21 cellular contexts compared by ENCODE assay signal in genomic region chr20:23437126-23437894, GRCh38. TPM values are rescaled to one million over a fixed set of nuclear protein-coding genes. Genes with fewer than 3 reads are reported as not detected.
DNase-seq lines count a peak whose midpoint lies in the region; ATAC-seq, FAIRE-seq and TF ChIP-seq lines count a peak whose summit lies in the region.
"Had no signal": no experiment of that assay in that cellular context is flagged by ENCODE, and none has a peak within 500 bp of the region (broad histone marks: within the 10 kb centered on the region; RNA-seq: fewer than 3 reads in every experiment).

No MANE protein-coding gene starts in this region.

- DNase-seq in cardiac septum (ENCODE audit: low spot score) = peak; percentile 59
- no peak for DNase-seq in left cardiac atrium
- no peak for DNase-seq in OCI-LY7 (ENCODE audit: low spot score)
- DNase-seq in dermis blood vessel endothelial cell = peak; percentile 27
- no peak for DNase-seq in hepatocyte (ENCODE audit: low spot score)
- DNase-seq in GM12892 (ENCODE audit: insufficient read length) = no peak
- no peak for DNase-seq in inferior parietal cortex (ENCODE audit: extremely low spot score)
- no peak for DNase-seq in NCI-H1092 (lab: John Stamatoyannopoulos, UW)
- DNase-seq: 8988T; CD4-positive, alpha-beta memory T cell; DMS79; GDM1; HCEC 1CT had no signal

- TF ChIP-seq CTCF in OCI-LY7 (conservative IDR thresholded peaks at IDR 0.05; ENCODE audit: low read length) = no peak
- no peak for TF ChIP-seq CTCF in hepatocyte (IDR thresholded peaks at IDR 0.05; ENCODE audit: poor library complexity)

- TF ChIP-seq POLR2A in GM12892 (IDR thresholded peaks at IDR 0.05; ENCODE audit: low read depth, low read length) = no peak

- H3K4me3 ChIP-seq in OCI-LY7 (ENCODE audit: low read depth, low read length, poor library complexity, severe bottlenecking) (no peak overlapping the region), hepatocyte (no peak overlapping the region)
- H3K4me3 ChIP-seq: BLaER1, GM23338 had no signal

- no TSS peak for BruUV-seq in OCI-LY7 (replicated peaks; lab: Mats Ljungman, UMichigan)

- ATAC-seq in left cardiac atrium = no peak
- ATAC-seq: GM23338 had no signal

- no peaks in the 10 kb centered on the region for H3K9me2 ChIP-seq in OCI-LY7 (ENCODE audit: insufficient read depth, low read length)
- H3K9me2 ChIP-seq in hepatocyte (replicated peaks; ENCODE audit: insufficient read depth) = no peaks in the 10 kb centered on the region

- H3K79me2 ChIP-seq in OCI-LY7 (ENCODE audit: insufficient read depth, low read depth, low read length) (no peaks in the 10 kb centered on the region), hepatocyte (no peaks in the 10 kb centered on the region)

- H4K20me1 ChIP-seq in OCI-LY7 (ENCODE audit: insufficient read depth, low read length) (no peaks in the 10 kb centered on the region), hepatocyte (ENCODE audit: insufficient read depth, poor library complexity, severe bottlenecking) (no peaks in the 10 kb centered on the region)
- H4K20me1 ChIP-seq: BLaER1 had no signal

- FAIRE-seq in GM12892 (lab: Jason Lieb, UNC) = no peak
- FAIRE-seq: H54 had no signal

- no peak overlapping the region for H3K4me2 ChIP-seq in OCI-LY7 (ENCODE audit: low read length)
- H3K4me2 ChIP-seq in hepatocyte = no peak overlapping the region
- H3K4me2 ChIP-seq: BLaER1, GM23338 had no signal

- intact Hi-C loops in cardiac septum (cut with DNase I) = no loop called here
- intact Hi-C loops in left cardiac atrium (cut with DNase I) = no loop called here
- intact Hi-C loops in OCI-LY7 (cut with micrococcal nuclease; ENCODE audit: unreplicated experiment) = no loop called here

- no peaks in the 10 kb centered on the region for H3K27me3 ChIP-seq in hepatocyte
- H3K27me3 ChIP-seq: BLaER1 had no signal

- peak overlapping the region; percentile 51; the same call in 1 of the 2 replicates for H2AFZ ChIP-seq in OCI-LY7 (ENCODE audit: low read length)
- no peak overlapping the region for H2AFZ ChIP-seq in hepatocyte

- no peaks in the 10 kb centered on the region for H3K9me3 ChIP-seq in OCI-LY7 (ENCODE audit: low read length)
- H3K9me3 ChIP-seq in hepatocyte (ENCODE audit: low read depth) = no peaks in the 10 kb centered on the region
- H3K9me3 ChIP-seq: BLaER1 had no signal

- CTCF ChIA-PET in OCI-LY7 (lab: Charles Lee; ENCODE audit: unreplicated experiment) = interaction anchor here (0.6 to 0.9 kb wide), 3 partner anchors 16 to 68 kb away, joined by 3 read pairs; partner anchors contain the start of gene NAPB

- H3K4me1 ChIP-seq in OCI-LY7 (ENCODE audit: insufficient read depth, low read length, poor library complexity, severe bottlenecking) (no peaks in the 10 kb centered on the region), hepatocyte (ENCODE audit: insufficient read depth) (peaks cover 10% of the 10 kb centered on the region)
- H3K4me1 ChIP-seq: BLaER1 had no signal

- 98% methylated on average over 9 of the region's 9 CpGs for WGBS in hepatocyte (ENCODE audit: low lambda C conversion rate, missing lambda C conversion rate)

- H3K36me3 ChIP-seq in OCI-LY7 (ENCODE audit: insufficient read depth, low read length) = no peaks in the 10 kb centered on the region
- no peaks in the 10 kb centered on the region for H3K36me3 ChIP-seq in hepatocyte (replicated peaks; ENCODE audit: insufficient read depth, low read depth)
- H3K36me3 ChIP-seq: BLaER1 had no signal

- POLR2A ChIA-PET in OCI-LY7 (lab: Charles Lee) = interaction anchor here (0.7 kb wide), 2 partner anchors 931 to 1760 kb away, joined by 3 to 4 read pairs; no protein-coding TSS in a partner anchor

- H3K27ac ChIP-seq in OCI-LY7 (ENCODE audit: low read depth, low read length, poor library complexity, severe bottlenecking) (no peak overlapping the region), hepatocyte (peak overlapping the region; percentile 50)
- H3K27ac ChIP-seq: BLaER1 had no signal

RNA-seq across cellular contexts. Expression of gene CSTL1, which starts 2.2 kb away (rescaled TPM):
- total RNA-seq in cardiac septum (not detected), left cardiac atrium (not detected), OCI-LY7 (2022) (not detected in 2 replicates), dermis blood vessel endothelial cell (not detected in 2 replicates), hepatocyte (not detected in 2 replicates)
- total RNA-seq in OCI-LY7 (2014; rRNA removed; shearing (Covaris generic)) = not detected in 2 replicates
- not detected in 2 replicates for polyA plus RNA-seq in hepatocyte
- polyA plus RNA-seq in GM12892 (2012; ENCODE audit: missing spikeins) = not detected
- total RNA-seq: A673; CD4-positive, alpha-beta memory T cell; Daoy; GM23338; HT-29 had no signal
- polyA plus RNA-seq: AG04450; CD14-positive monocyte; CD4-positive, alpha-beta memory T cell; GM23338 had no signal

RNA-seq across cellular contexts. Expression of gene CST11, which starts 15.4 kb away (rescaled TPM):
- total RNA-seq in cardiac septum = not detected
- total RNA-seq in left cardiac atrium = not detected
- not detected in 2 replicates for total RNA-seq in OCI-LY7 (2014; rRNA removed; shearing (Covaris generic))
- not detected in 2 replicates for total RNA-seq in OCI-LY7 (2022)
- total RNA-seq in dermis blood vessel endothelial cell = not detected in 2 replicates
- not detected in 2 replicates for total RNA-seq in hepatocyte
- not detected in 2 replicates for polyA plus RNA-seq in hepatocyte
- not detected for polyA plus RNA-seq in GM12892 (2012; ENCODE audit: missing spikeins)
- total RNA-seq: A673; CD4-positive, alpha-beta memory T cell; Daoy; GM23338; HT-29 had no signal
- polyA plus RNA-seq: AG04450; CD14-positive monocyte; CD4-positive, alpha-beta memory T cell; GM23338 had no signal

RNA-seq across cellular contexts. Expression of gene NAPB, which starts 16.0 kb away (rescaled TPM):
- total RNA-seq in cardiac septum = 6.1 TPM
- 1 to 10 TPM; 4.9 to 7.2 TPM for total RNA-seq in left cardiac atrium
- 9.3 and 12.5 TPM in 2 replicates for total RNA-seq in OCI-LY7 (2014; rRNA removed; shearing (Covaris generic))
- total RNA-seq in OCI-LY7 (2022) = 11.4 and 12.1 TPM in 2 replicates
- 8.2 and 12.1 TPM in 2 replicates for total RNA-seq in dermis blood vessel endothelial cell
- total RNA-seq in hepatocyte = 7.3 and 11.2 TPM in 2 replicates
- 7.3 and 11.9 TPM in 2 replicates for polyA plus RNA-seq in hepatocyte
- polyA plus RNA-seq in GM12892 (2012; ENCODE audit: missing spikeins) = 9.2 TPM

RNA-seq across cellular contexts. Expression of gene CST8, which starts 53.6 kb away (rescaled TPM):
- total RNA-seq in cardiac septum = not detected
- not detected for total RNA-seq in left cardiac atrium
- not detected in 2 replicates for total RNA-seq in OCI-LY7 (2014; rRNA removed; shearing (Covaris generic))
- total RNA-seq in OCI-LY7 (2022) = not detected in 2 replicates
- total RNA-seq in dermis blood vessel endothelial cell = not detected in 2 replicates
- total RNA-seq in hepatocyte = not detected in 2 replicates
- polyA plus RNA-seq in hepatocyte = not detected in 2 replicates
- not detected for polyA plus RNA-seq in GM12892 (2012; ENCODE audit: missing spikeins)
- total RNA-seq: A673; CD4-positive, alpha-beta memory T cell; Daoy; GM23338; HT-29 had no signal
- polyA plus RNA-seq: AG04450; CD14-positive monocyte; CD4-positive, alpha-beta memory T cell; GM23338 had no signal

Comparison
In these comparisons a context has a peak if more than half of its experiments do, and no peak if none do; other contexts are left out.
1. DNase-seq: peak in cardiac septum (single experiment) and dermis blood vessel endothelial cell (single experiment); none in left cardiac atrium (single experiment), OCI-LY7 (single experiment), hepatocyte (single experiment), GM12892 (single experiment), inferior parietal cortex (single experiment) and NCI-H1092 (single experiment).